ENCODE assay signal across 1 cellular context in the genomic region with DNA sequence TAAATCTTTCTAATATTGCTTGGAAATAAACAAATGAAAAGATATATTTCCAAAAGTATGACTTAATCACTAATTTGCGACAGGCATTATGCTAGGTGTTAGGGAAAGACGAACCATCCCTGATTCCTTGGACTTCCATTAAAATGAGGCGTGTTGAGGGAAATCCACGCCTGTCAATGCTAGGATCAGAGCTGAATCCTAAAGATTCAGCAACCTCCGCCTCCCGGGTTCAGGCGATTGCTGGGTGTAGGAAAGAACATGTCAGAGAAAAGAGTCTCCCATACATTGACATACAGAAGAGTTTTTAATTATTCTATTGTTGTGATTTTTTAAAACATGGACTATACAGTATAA.
TF ChIP-seq lines count a peak whose summit lies in the region.

No MANE protein-coding gene starts in this region.

TF ChIP-seq in K562, 482 proteins besides CTCF, POLR2A, EP300 and RAD21:
- TF ChIP-seq ELF1 (tag; IDR thresholded peaks at IDR 0.05) (peak; percentile 40), TAF1 (IDR thresholded peaks at IDR 0.05; ENCODE audit: control insufficient read depth, extremely low read depth, insufficient read depth, low read length, severe bottlenecking) (no peak), EP400 (IDR thresholded peaks at IDR 0.05) (no peak)
- TF ChIP-seq, protein P1, sequence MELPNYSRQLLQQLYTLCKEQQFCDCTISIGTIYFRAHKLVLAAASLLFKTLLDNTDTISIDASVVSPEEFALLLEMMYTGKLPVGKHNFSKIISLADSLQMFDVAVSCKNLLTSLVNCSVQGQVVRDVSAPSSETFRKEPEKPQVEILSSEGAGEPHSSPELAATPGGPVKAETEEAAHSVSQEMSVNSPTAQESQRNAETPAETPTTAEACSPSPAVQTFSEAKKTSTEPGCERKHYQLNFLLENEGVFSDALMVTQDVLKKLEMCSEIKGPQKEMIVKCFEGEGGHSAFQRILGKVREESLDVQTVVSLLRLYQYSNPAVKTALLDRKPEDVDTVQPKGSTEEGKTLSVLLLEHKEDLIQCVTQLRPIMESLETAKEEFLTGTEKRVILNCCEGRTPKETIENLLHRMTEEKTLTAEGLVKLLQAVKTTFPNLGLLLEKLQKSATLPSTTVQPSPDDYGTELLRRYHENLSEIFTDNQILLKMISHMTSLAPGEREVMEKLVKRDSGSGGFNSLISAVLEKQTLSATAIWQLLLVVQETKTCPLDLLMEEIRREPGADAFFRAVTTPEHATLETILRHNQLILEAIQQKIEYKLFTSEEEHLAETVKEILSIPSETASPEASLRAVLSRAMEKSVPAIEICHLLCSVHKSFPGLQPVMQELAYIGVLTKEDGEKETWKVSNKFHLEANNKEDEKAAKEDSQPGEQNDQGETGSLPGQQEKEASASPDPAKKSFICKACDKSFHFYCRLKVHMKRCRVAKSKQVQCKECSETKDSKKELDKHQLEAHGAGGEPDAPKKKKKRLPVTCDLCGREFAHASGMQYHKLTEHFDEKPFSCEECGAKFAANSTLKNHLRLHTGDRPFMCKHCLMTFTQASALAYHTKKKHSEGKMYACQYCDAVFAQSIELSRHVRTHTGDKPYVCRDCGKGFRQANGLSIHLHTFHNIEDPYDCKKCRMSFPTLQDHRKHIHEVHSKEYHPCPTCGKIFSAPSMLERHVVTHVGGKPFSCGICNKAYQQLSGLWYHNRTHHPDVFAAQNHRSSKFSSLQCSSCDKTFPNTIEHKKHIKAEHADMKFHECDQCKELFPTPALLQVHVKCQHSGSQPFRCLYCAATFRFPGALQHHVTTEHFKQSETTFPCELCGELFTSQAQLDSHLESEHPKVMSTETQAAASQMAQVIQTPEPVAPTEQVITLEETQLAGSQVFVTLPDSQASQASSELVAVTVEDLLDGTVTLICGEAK (IDR thresholded peaks at IDR 0.05), result peak; percentile 43; the same call in 1 of the 2 replicates
- TF ChIP-seq, protein P1 (CRISPR knock-in tag; IDR thresholded peaks at IDR 0.05), result no peak
- TF ChIP-seq, protein P2, sequence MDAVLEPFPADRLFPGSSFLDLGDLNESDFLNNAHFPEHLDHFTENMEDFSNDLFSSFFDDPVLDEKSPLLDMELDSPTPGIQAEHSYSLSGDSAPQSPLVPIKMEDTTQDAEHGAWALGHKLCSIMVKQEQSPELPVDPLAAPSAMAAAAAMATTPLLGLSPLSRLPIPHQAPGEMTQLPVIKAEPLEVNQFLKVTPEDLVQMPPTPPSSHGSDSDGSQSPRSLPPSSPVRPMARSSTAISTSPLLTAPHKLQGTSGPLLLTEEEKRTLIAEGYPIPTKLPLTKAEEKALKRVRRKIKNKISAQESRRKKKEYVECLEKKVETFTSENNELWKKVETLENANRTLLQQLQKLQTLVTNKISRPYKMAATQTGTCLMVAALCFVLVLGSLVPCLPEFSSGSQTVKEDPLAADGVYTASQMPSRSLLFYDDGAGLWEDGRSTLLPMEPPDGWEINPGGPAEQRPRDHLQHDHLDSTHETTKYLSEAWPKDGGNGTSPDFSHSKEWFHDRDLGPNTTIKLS (IDR thresholded peaks at IDR 0.05; ENCODE audit: borderline replicate concordance, low read depth), result peak; percentile 9; the same call in 1 of the 2 replicates
- TF ChIP-seq, protein P3, sequence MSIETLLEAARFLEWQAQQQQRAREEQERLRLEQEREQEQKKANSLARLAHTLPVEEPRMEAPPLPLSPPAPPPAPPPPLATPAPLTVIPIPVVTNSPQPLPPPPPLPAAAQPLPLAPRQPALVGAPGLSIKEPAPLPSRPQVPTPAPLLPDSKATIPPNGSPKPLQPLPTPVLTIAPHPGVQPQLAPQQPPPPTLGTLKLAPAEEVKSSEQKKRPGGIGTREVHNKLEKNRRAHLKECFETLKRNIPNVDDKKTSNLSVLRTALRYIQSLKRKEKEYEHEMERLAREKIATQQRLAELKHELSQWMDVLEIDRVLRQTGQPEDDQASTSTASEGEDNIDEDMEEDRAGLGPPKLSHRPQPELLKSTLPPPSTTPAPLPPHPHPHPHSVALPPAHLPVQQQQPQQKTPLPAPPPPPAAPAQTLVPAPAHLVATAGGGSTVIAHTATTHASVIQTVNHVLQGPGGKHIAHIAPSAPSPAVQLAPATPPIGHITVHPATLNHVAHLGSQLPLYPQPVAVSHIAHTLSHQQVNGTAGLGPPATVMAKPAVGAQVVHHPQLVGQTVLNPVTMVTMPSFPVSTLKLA (conservative IDR thresholded peaks at IDR 0.05), result 0 out of 4 replicates have a peak, but pooled peaks have one; percentile 26 to 29
